14 cellular contexts compared by ENCODE assay signal in genomic region chr12:80101126-80101525, GRCh38. TPM values are rescaled to one million over a fixed set of nuclear protein-coding genes. Genes with fewer than 3 reads are reported as not detected.
DNase-seq lines count a peak whose midpoint lies in the region; ATAC-seq, FAIRE-seq and TF ChIP-seq lines count a peak whose summit lies in the region.
"Had no signal": no experiment of that assay in that cellular context is flagged by ENCODE, and none has a peak within 500 bp of the region (broad histone marks: within the 10 kb centered on the region; RNA-seq: fewer than 3 reads in every experiment).

No MANE protein-coding gene starts in this region.

- no peaks in the 10 kb centered on the region for H3F3A ChIP-seq in smooth muscle cell (ENCODE audit: low read depth)

- no peak for TF ChIP-seq CTCF in endothelial cell of umbilical vein (IDR thresholded peaks at IDR 0.05; ENCODE audit: extremely low read depth in 1 of 2, insufficient read depth in 1 of 2, low read depth in 1 of 2, low read length in 2 of 2)
- TF ChIP-seq CTCF in smooth muscle cell (IDR thresholded peaks at IDR 0.05; ENCODE audit: borderline replicate concordance, insufficient read depth, poor library complexity, severe bottlenecking) = no peak
- no peak for TF ChIP-seq CTCF in right lobe of liver (IDR thresholded peaks at IDR 0.05)

- dilution Hi-C loops in endothelial cell of umbilical vein (cut with MboI; ENCODE audit: extremely low pct_ligation_motif_present, low sequenced_read_pairs) = no loop called here

- H3K79me2 ChIP-seq in endothelial cell of umbilical vein (ENCODE audit: control insufficient read depth, insufficient read depth, low read length) = no peaks in the 10 kb centered on the region
- H3K79me2 ChIP-seq in smooth muscle cell (ENCODE audit: low read depth) = no peaks in the 10 kb centered on the region

- POLR2A ChIA-PET in endothelial cell of umbilical vein (lab: Charles Lee) = no interaction called here

- H4K20me1 ChIP-seq in endothelial cell of umbilical vein (replicated peaks; ENCODE audit: control insufficient read depth, extremely low read depth, insufficient read depth, low read length) = no peaks in the 10 kb centered on the region
- H4K20me1 ChIP-seq in smooth muscle cell (ENCODE audit: low read depth) = no peaks in the 10 kb centered on the region

- CTCF ChIA-PET in endothelial cell of umbilical vein (lab: Charles Lee) = interaction anchor here (1.3 kb wide), 1 partner anchor 86 kb away, joined by 3 read pairs; no protein-coding TSS in a partner anchor

- H3K9ac ChIP-seq in endothelial cell of umbilical vein (replicated peaks; ENCODE audit: extremely low read depth, insufficient read depth, low read length) (peak overlapping the region; percentile 14), smooth muscle cell (ENCODE audit: low read depth) (no peak overlapping the region)

- H3K9me3 ChIP-seq in endothelial cell of umbilical vein (replicated peaks; ENCODE audit: control insufficient read depth, insufficient read depth, low read length) = no peaks in the 10 kb centered on the region
- no peaks in the 10 kb centered on the region for H3K9me3 ChIP-seq in smooth muscle cell (replicated peaks; ENCODE audit: low read depth)
- H3K9me3 ChIP-seq in right lobe of liver = no peaks in the 10 kb centered on the region
- H3K9me3 ChIP-seq: colonic mucosa had no signal

- peak overlapping the region; percentile 89 for H3K4me2 ChIP-seq in endothelial cell of umbilical vein (ENCODE audit: insufficient read depth, low read length)
- no peak overlapping the region for H3K4me2 ChIP-seq in smooth muscle cell

- DNase-seq in NCI-H1417 (lab: John Stamatoyannopoulos, UW) (peak in 2 of 3 experiments; percentile 63 to 98), NCI-H1417 treated with DMSO at 0.1 percent for 48 hours (lab: John Stamatoyannopoulos, UW) (no peak), NCI-H774 (lab: John Stamatoyannopoulos, UW) (peak; percentile 6), endothelial cell of umbilical vein (ENCODE audit: low read depth, low spot score) (peak; percentile 59), smooth muscle cell (lab: John Stamatoyannopoulos, UW; ENCODE audit: unreplicated experiment) (no peak), medulla oblongata (ENCODE audit: extremely low spot score) (no peak), right lobe of liver (no peak)
- DNase-seq: activated CD4-positive, alpha-beta T cell treated with anti-CD3 and anti-CD28 coated beads, Interleukin-2, amount 50 U/mL, for 48 hours; activated naive CD4-positive, alpha-beta T cell treated with anti-CD3 and anti-CD28 coated beads, Interleukin-2, amount 50 U/mL, for 16 hours; colonic mucosa; NCI-H1436 treated with DMSO at 0.1 percent for 48 hours; trophoblast cell had no signal

- H3K4me3 ChIP-seq in endothelial cell of umbilical vein (replicated peaks in 1 of 3; ENCODE audit: insufficient read depth in 1 of 3, low read depth in 1 of 3, low read length in 3 of 3) (no peak overlapping the region), smooth muscle cell (no peak overlapping the region), right lobe of liver (no peak overlapping the region)
- H3K4me3 ChIP-seq: colonic mucosa had no signal

- WGBS in smooth muscle cell (ENCODE audit: low lambda C conversion rate) = 82% methylated on average over 2 of the region's 2 CpGs
- WGBS in right lobe of liver (ENCODE audit: insufficient coverage, low coverage, low lambda C conversion rate, missing lambda C conversion rate) = 76% methylated on average over 2 of the region's 2 CpGs

- H3K36me3 ChIP-seq in endothelial cell of umbilical vein (ENCODE audit: control insufficient read depth in 2 of 2, extremely low read depth in 1 of 2, insufficient read depth in 2 of 2, low read length in 2 of 2) (no peaks in the 10 kb centered on the region), smooth muscle cell (ENCODE audit: low read depth) (no peaks in the 10 kb centered on the region), right lobe of liver (no peaks in the 10 kb centered on the region)
- H3K36me3 ChIP-seq: colonic mucosa had no signal

- H3K27me3 ChIP-seq in endothelial cell of umbilical vein (ENCODE audit: control insufficient read depth in 2 of 2, insufficient read depth in 2 of 2, low read length in 2 of 2) (no peaks in the 10 kb centered on the region), smooth muscle cell (ENCODE audit: low read depth) (no peaks in the 10 kb centered on the region), right lobe of liver (no peaks in the 10 kb centered on the region)
- H3K27me3 ChIP-seq: colonic mucosa had no signal

- H3K9me1 ChIP-seq in endothelial cell of umbilical vein (replicated peaks; ENCODE audit: control insufficient read depth, extremely low read depth, insufficient read depth, low read length) = no peaks in the 10 kb centered on the region

- intact Hi-C loops in endothelial cell of umbilical vein (cut with micrococcal nuclease) (loop anchor here (2.0 kb wide), 1 partner anchor 44 kb away; no protein-coding TSS in a partner anchor), right lobe of liver (cut with DNase I) (no loop called here)

- H2AFZ ChIP-seq in endothelial cell of umbilical vein (ENCODE audit: low read depth, low read length) (peak overlapping the region; percentile 47), smooth muscle cell (ENCODE audit: low read depth) (peak overlapping the region; percentile 23)

- no peak for TF ChIP-seq POLR2A in endothelial cell of umbilical vein (IDR thresholded peaks at IDR 0.05; ENCODE audit: low read depth, low read length)
- no peak for TF ChIP-seq POLR2A in right lobe of liver (IDR thresholded peaks at IDR 0.05)

- no TSS peak for BruUV-seq in endothelial cell of umbilical vein (replicated peaks; lab: Mats Ljungman, UMichigan)

- H3K4me1 ChIP-seq in endothelial cell of umbilical vein (ENCODE audit: control insufficient read depth, extremely low read depth, insufficient read depth, low read length) (peaks cover 20% of the 10 kb centered on the region), smooth muscle cell (ENCODE audit: low read depth) (no peaks in the 10 kb centered on the region), right lobe of liver (no peaks in the 10 kb centered on the region)
- H3K4me1 ChIP-seq: colonic mucosa had no signal

- H3K27ac ChIP-seq in endothelial cell of umbilical vein (ENCODE audit: insufficient read depth, low read depth, low read length) = peak overlapping the region; percentile 62
- H3K27ac ChIP-seq in smooth muscle cell (ENCODE audit: low read depth) = no peak overlapping the region
- no peak overlapping the region for H3K27ac ChIP-seq in right lobe of liver
- H3K27ac ChIP-seq: colonic mucosa had no signal

- no peak for FAIRE-seq in endothelial cell of umbilical vein (lab: Jason Lieb, UNC)
- FAIRE-seq: A204.1 had no signal

- ATAC-seq in HG02642 (IDR thresholded peaks at IDR 0.05; ENCODE audit: poor library complexity, unreplicated experiment) = no peak
- no peak for ATAC-seq in right lobe of liver

TF ChIP-seq in endothelial cell of umbilical vein, 7 proteins besides CTCF, POLR2A, EP300 and RAD21:
- TF ChIP-seq POLR2AphosphoS5 (IDR thresholded peaks at IDR 0.05; ENCODE audit: insufficient read depth, low read depth, low read length) = no peak
- no peak for TF ChIP-seq GATA2 (IDR thresholded peaks at IDR 0.05; ENCODE audit: insufficient read depth, insufficient read length, low read depth, low read length)
- TF ChIP-seq FOS (IDR thresholded peaks at IDR 0.05; ENCODE audit: borderline replicate concordance, insufficient read depth, low read length) = no peak
- TF ChIP-seq MAX (IDR thresholded peaks at IDR 0.05; ENCODE audit: insufficient read depth, insufficient read length) = no peak
- no peak for TF ChIP-seq JUN (IDR thresholded peaks at IDR 0.05; ENCODE audit: borderline replicate concordance, insufficient read depth, insufficient read length, low read depth)
- TF ChIP-seq MYC (IDR thresholded peaks at IDR 0.05; ENCODE audit: low read depth, low read length) = no peak
- no peak for TF ChIP-seq EZH2 (IDR thresholded peaks at IDR 0.05; ENCODE audit: borderline replicate concordance, low read depth, low read length, severe bottlenecking)

RNA-seq across cellular contexts. Expression of gene OTOGL, which starts 1.8 kb away (rescaled TPM):
- total RNA-seq in endothelial cell of umbilical vein (2.0 and 3.1 TPM in 2 replicates), smooth muscle cell (0.04 and 0.09 TPM in 2 replicates), right lobe of liver (under 1 TPM in 1 of 6 experiments, not detected in 5; 0.06 TPM)
- polyA plus RNA-seq in endothelial cell of umbilical vein (0.76 and 1.4 TPM in 2 replicates), smooth muscle cell (not detected in 2 replicates)
- polyA plus RNA-seq in endothelial cell of umbilical vein (2011; cell fraction: cytosol; rRNA removed) = 2.0 and 2.1 TPM in 2 replicates
- 2.8 and 3.5 TPM in 2 replicates for polyA plus RNA-seq in endothelial cell of umbilical vein (2011; cell fraction: nucleus; rRNA removed)
- 0.83 and 2.2 TPM in 2 replicates for polyA plus RNA-seq in endothelial cell of umbilical vein (2012)
- 2.7 and 3.5 TPM in 2 replicates for polyA minus RNA-seq in endothelial cell of umbilical vein
- polyA minus RNA-seq in endothelial cell of umbilical vein (2011; cell fraction: cytosol; rRNA and poly(A)+ RNA removed) = not detected
- polyA minus RNA-seq in endothelial cell of umbilical vein (2011; cell fraction: nucleus; rRNA and poly(A)+ RNA removed) = 2.0 and 3.4 TPM in 2 replicates

Comparison
In these comparisons a context has a peak if more than half of its experiments do, and no peak if none do; other contexts are left out.
1. DNase-seq: peak in NCI-H1417 (2 of 3), NCI-H774 (single experiment) and endothelial cell of umbilical vein (single experiment); none in NCI-H1417 treated with DMSO at 0.1 percent for 48 hours (single experiment), smooth muscle cell (single experiment), medulla oblongata (single experiment) and right lobe of liver (0 of 3).